Comparison of ENCODE assay signal across 16 cellular contexts in the genomic region with DNA sequence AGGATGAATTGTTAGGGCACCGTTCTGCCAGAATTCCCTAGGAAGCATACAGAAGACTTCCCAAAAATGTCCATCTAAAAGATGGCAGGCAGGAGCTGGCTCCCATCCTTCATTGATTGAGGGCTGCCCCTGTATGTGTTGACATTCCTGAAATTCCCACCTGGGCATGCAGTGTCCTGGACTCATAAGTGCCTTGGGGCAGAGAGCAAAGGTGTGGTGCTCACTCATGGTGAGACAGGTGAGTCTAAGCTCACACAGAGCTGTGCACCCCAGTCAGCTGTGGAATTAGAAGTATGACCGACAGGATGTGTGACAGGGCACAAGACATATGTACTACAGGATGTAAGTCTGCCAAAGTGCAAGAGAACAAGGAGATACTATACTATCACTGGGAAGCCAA.
"Had no signal": no experiment of that assay in that cellular context is flagged by ENCODE, and none has a peak within 500 bp of the region (broad histone marks: within the 10 kb centered on the region; RNA-seq: fewer than 3 reads in every experiment).

No MANE protein-coding gene starts in this region.

- H3K4me1 ChIP-seq: colonic mucosa, heart right ventricle, pancreas, right lobe of liver, testis, tibial nerve had no signal

- H3K27me3 ChIP-seq: colonic mucosa, gastrocnemius medialis, right lobe of liver, testis, tibial nerve had no signal

- H3K9me3 ChIP-seq: colonic mucosa, gastrocnemius medialis, pancreas, right lobe of liver, testis, tibial nerve had no signal

- H3K27ac ChIP-seq: colonic mucosa, gastrocnemius medialis, heart right ventricle, pancreas, right lobe of liver, testis, tibial nerve had no signal

- FAIRE-seq: kidney, pancreas had no signal

- H3K36me3 ChIP-seq: colonic mucosa, gastrocnemius medialis, heart right ventricle, pancreas, right lobe of liver, tibial nerve had no signal

- DNase-seq: colonic mucosa; dermis blood vessel endothelial cell; gastrocnemius medialis; heart right ventricle; kidney; left colon; left ventricle myocardium superior; mesendoderm; naive B cell; occipital lobe; pancreas; right lobe of liver; stimulated activated CD4-positive, alpha-beta T cell treated with anti-CD3 and anti-CD28 coated beads, Interleukin-4, amount 100 ng/mL, for 24 hours; testis had no signal

- H3K4me3 ChIP-seq: colonic mucosa, gastrocnemius medialis, heart right ventricle, lung, pancreas, right lobe of liver, testis, tibial nerve had no signal
